ENCODE assay signal across 19 cellular contexts in genomic region chr16:49800876-49801275, GRCh38. TPM values are rescaled to one million over a fixed set of nuclear protein-coding genes. Genes with fewer than 3 reads are reported as not detected.
DNase-seq lines count a peak whose midpoint lies in the region; ATAC-seq lines count a peak whose summit lies in the region.
"Had no signal": no experiment of that assay in that cellular context is flagged by ENCODE, and none has a peak within 500 bp of the region (broad histone marks: within the 10 kb centered on the region; RNA-seq: fewer than 3 reads in every experiment).

No MANE protein-coding gene starts in this region.

- H3K4me1 Mint-ChIP-seq in stimulated activated naive B cell treated with anti-CD40 and anti-IgM and Interleukin-4, amounts not matched to agents 10 μg/mL and 1 μg/mL and 100 μg/mL, for 72 hours: peaks cover 8 to 11% of the 10 kb centered on the region in 2 donors

- ATAC-seq in GM21360 (IDR thresholded peaks at IDR 0.05; ENCODE audit: unreplicated experiment) (peak; percentile 48), HG03159 (IDR thresholded peaks at IDR 0.05; ENCODE audit: unreplicated experiment) (peak; percentile 57)
- ATAC-seq in stimulated activated naive B cell treated with anti-CD40 and anti-IgM and Interleukin-4, amounts not matched to agents 10 μg/mL and 1 μg/mL and 100 μg/mL, for 72 hours (replicated peaks): peak; percentile 87 to 90
- ATAC-seq: foreskin keratinocyte had no signal

- peak; percentile 9 for DNase-seq in SK-MEL-5 (ENCODE audit: low read depth, low spot score)
- DNase-seq in stimulated activated naive B cell treated with anti-CD40 and anti-IgM and Interleukin-4, amounts not matched to agents 10 μg/mL and 1 μg/mL and 100 μg/mL, for 72 hours: peak; percentile 24
- no peak for DNase-seq in effector CD4-positive, alpha-beta T cell
- DNase-seq in D341Med (ENCODE audit: low spot score): no peak
- no peak for DNase-seq in activated CD4-positive, alpha-beta T cell treated with anti-CD3 and anti-CD28 coated beads for 4 hours
- DNase-seq: foreskin keratinocyte; GDM1; kidney; mammary epithelial cell; NCI-H1694 treated with DMSO at 0.1 percent for 48 hours; NCI-H345; NK-92 treated with Interleukin-12 subunit alpha and Interleukin-12 subunit beta, amount 100 ng/mL, for 24 hours; SHP77 treated with DMSO at 0.1 percent for 48 hours; stimulated activated CD4-positive, alpha-beta T cell treated with anti-CD3 and anti-CD28 coated beads, Interleukin-4, amount 100 ng/mL, for 24 hours had no signal

- H3K27me3 Mint-ChIP-seq in stimulated activated naive B cell treated with anti-CD40 and anti-IgM and Interleukin-4, amounts not matched to agents 10 μg/mL and 1 μg/mL and 100 μg/mL, for 72 hours: peaks cover 0 to 7% of the 10 kb centered on the region in 2 donors

- H3K9me3 Mint-ChIP-seq in stimulated activated naive B cell treated with anti-CD40 and anti-IgM and Interleukin-4, amounts not matched to agents 10 μg/mL and 1 μg/mL and 100 μg/mL, for 72 hours: no peaks in the 10 kb centered on the region
- H3K9me3 Mint-ChIP-seq: activated T-helper 1 cell treated with anti-CD3 and anti-CD28 coated beads, Interleukin-12 subunit alpha, Interleukin-12 subunit beta, Interleukin-2, Interleukin-4 antibody, amounts not matched to agents 30 ng/mL and 10 ng/mL and 1 ng/mL, durations not matched to agents 14 hours and 24 hours and 36 hours; nephron had no signal

- H3K36me3 Mint-ChIP-seq in stimulated activated naive B cell treated with anti-CD40 and anti-IgM and Interleukin-4, amounts not matched to agents 10 μg/mL and 1 μg/mL and 100 μg/mL, for 72 hours: no peaks in the 10 kb centered on the region

- in situ Hi-C loops in SK-MEL-5 (cut with HindIII; ENCODE audit: low pct_unique_long_range_greater_than_20kb, low sequenced_read_pairs): no loop called here

- H3K27ac Mint-ChIP-seq in stimulated activated naive B cell treated with anti-CD40 and anti-IgM and Interleukin-4, amounts not matched to agents 10 μg/mL and 1 μg/mL and 100 μg/mL, for 72 hours: peak overlapping the region; percentile 62
- H3K27ac Mint-ChIP-seq: activated T-helper 1 cell treated with anti-CD3 and anti-CD28 coated beads, Interleukin-12 subunit alpha, Interleukin-12 subunit beta, Interleukin-2, Interleukin-4 antibody, amounts not matched to agents 30 ng/mL and 10 ng/mL and 1 ng/mL, durations not matched to agents 14 hours and 24 hours and 36 hours; nephron had no signal

- H3K4me3 Mint-ChIP-seq in stimulated activated naive B cell treated with anti-CD40 and anti-IgM and Interleukin-4, amounts not matched to agents 10 μg/mL and 1 μg/mL and 100 μg/mL, for 72 hours: no peak overlapping the region
- H3K4me3 Mint-ChIP-seq: activated T-helper 1 cell treated with anti-CD3 and anti-CD28 coated beads, Interleukin-12 subunit alpha, Interleukin-12 subunit beta, Interleukin-2, Interleukin-4 antibody, amounts not matched to agents 30 ng/mL and 10 ng/mL and 1 ng/mL, durations not matched to agents 14 hours and 24 hours and 36 hours; nephron had no signal

RNA-seq across cellular contexts. Expression of gene ZNF423, which starts 55.0 kb away (rescaled TPM):
- 0.03 TPM in 1 of 2 replicates, not detected in the other for total RNA-seq in SK-MEL-5 (2014; rRNA removed; shearing (Covaris generic))
- 0.10 TPM in 1 of 2 replicates, not detected in the other for polyA plus RNA-seq in SK-MEL-5 (2015; cell fraction: cytosol; rRNA removed)
- polyA plus RNA-seq in SK-MEL-5 (2015; cell fraction: nucleus; rRNA removed): not detected in 2 replicates
- total RNA-seq: activated CD8-positive, alpha-beta memory T cell treated with anti-CD3 and anti-CD28 coated beads for 36 hours; activated T-helper 1 cell treated with anti-CD3 and anti-CD28 coated beads, Interleukin-12 subunit alpha, Interleukin-12 subunit beta, Interleukin-2, Interleukin-4 antibody, amounts not matched to agents 30 ng/mL and 10 ng/mL and 1 ng/mL, durations not matched to agents 14 hours and 24 hours and 36 hours had no signal
- polyA plus RNA-seq: foreskin keratinocyte had no signal

Comparison
In these comparisons a context has a peak if more than half of its experiments do, and no peak if none do; other contexts are left out.
1. DNase-seq: peak in SK-MEL-5 (single experiment) and stimulated activated naive B cell treated with anti-CD40 and anti-IgM and Interleukin-4, amounts not matched to agents 10 μg/mL and 1 μg/mL and 100 μg/mL, for 72 hours (single experiment); none in effector CD4-positive, alpha-beta T cell (single experiment), D341Med (single experiment) and activated CD4-positive, alpha-beta T cell treated with anti-CD3 and anti-CD28 coated beads for 4 hours (0 of 2).
2. Peak in every context shown above with its lines, with median percentiles within 50 percentile points of each other: ATAC-seq.